In the genomic region with DNA sequence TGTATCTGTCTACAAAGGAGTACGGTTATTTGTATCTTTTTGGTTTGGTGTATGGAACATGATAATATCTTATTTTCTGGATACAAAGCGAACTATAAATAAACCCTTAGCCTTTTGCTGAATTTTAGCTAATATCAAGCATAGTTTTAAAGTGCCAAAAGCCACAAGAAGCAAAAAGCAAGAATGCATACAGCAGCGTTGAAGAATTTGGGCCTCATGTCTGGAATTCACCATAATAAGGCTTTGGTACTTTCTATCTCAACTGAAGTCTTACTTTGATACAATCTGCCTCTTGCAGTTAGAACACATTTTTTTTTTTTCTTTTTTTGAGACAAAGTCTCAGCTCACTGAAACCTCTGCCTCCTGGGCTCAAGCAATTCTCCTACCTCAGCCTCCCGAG, we compare ENCODE assay signal across 21 cellular contexts.
"Had no signal": no experiment of that assay in that cellular context is flagged by ENCODE, and none has a peak within 500 bp of the region (broad histone marks: within the 10 kb centered on the region; RNA-seq: fewer than 3 reads in every experiment).

No MANE protein-coding gene starts in this region.

- DNase-seq: activated B cell treated with CpG ODN at 0.5 μM for 24 hours; activated CD4-positive, alpha-beta T cell treated with anti-CD3 and anti-CD28 coated beads for 1 hour; activated CD4-positive, alpha-beta T cell treated with anti-CD3 and anti-CD28 coated beads, Interleukin-2, amount 10 ng/mL, durations not matched to agents 24 days and 14 days; activated CD4-positive, alpha-beta T cell treated with anti-CD3 and anti-CD28 coated beads, Interleukin-2, amount 50 U/mL, for 48 hours; activated CD8-positive, alpha-beta memory T cell treated with anti-CD3 and anti-CD28 coated beads, Interleukin-2, amount 10 ng/mL, durations not matched to agents 7 days and 5 days; activated gamma-delta T cell; activated naive CD4-positive, alpha-beta T cell treated with anti-CD3 and anti-CD28 coated beads for 36 hours; activated T-cell treated with anti-CD3 and anti-CD28 coated beads, Interleukin-2, amount 50 U/mL, for 4 hours; KG1; NCI-H1092; NCI-H1417 treated with DMSO at 0.1 percent for 48 hours; NCI-H1694; NCI-H2029; NCI-H2107; NCI-H345; NCI-H510A; NCI-H526 treated with DMSO at 0.1 percent for 48 hours; NCI-H82; SIG-M5; T-helper 17 cell; T-helper 9 cell had no signal
